In genomic region chr19:7902796-7903243, GRCh38 we compare ENCODE assay signal across 8 cellular contexts. TPM values are rescaled to one million over a fixed set of nuclear protein-coding genes. Genes with fewer than 3 reads are reported as not detected.
A peak's percentile ranks its signal among the peaks of the same experiment; 100 is the strongest.
DNase-seq lines count a peak whose midpoint lies in the region; ATAC-seq and TF ChIP-seq lines count a peak whose summit lies in the region.

No MANE protein-coding gene starts in this region.

- peaks cover 9% of the 10 kb centered on the region for H3K27me3 Mint-ChIP-seq in CD4-positive, CD25-positive, alpha-beta regulatory T cell

- no peaks in the 10 kb centered on the region for H3K27me3 ChIP-seq in CD4-positive, CD25-positive, alpha-beta regulatory T cell (ENCODE audit: control insufficient read depth, insufficient read depth, low read length)
- H3K27me3 ChIP-seq in HUES64 (ENCODE audit: insufficient read depth, low read length) (no peaks in the 10 kb centered on the region), breast epithelium (no peaks in the 10 kb centered on the region), muscle layer of duodenum (ENCODE audit: low read depth, low read length) (no peaks in the 10 kb centered on the region)

- peaks cover 0 to 9% (median 0%) of the 10 kb centered on the region in 7 donors for H3K9me3 Mint-ChIP-seq in CD4-positive, CD25-positive, alpha-beta regulatory T cell

- H3K4me1 Mint-ChIP-seq in CD4-positive, CD25-positive, alpha-beta regulatory T cell = peaks cover 5 to 44% (median 18%) of the 10 kb centered on the region in 4 donors

- no peaks in the 10 kb centered on the region for H3K36me3 ChIP-seq in CD4-positive, CD25-positive, alpha-beta regulatory T cell (ENCODE audit: control insufficient read depth, insufficient read depth, low read length)
- H3K36me3 ChIP-seq in HUES64 (ENCODE audit: insufficient read depth, low read length) = peaks cover 6% of the 10 kb centered on the region; the same call in 1 of the 2 replicates
- H3K36me3 ChIP-seq in breast epithelium = no peaks in the 10 kb centered on the region
- H3K36me3 ChIP-seq in muscle layer of duodenum (ENCODE audit: control insufficient read depth in 1 of 2, insufficient read depth in 2 of 2, low read length in 2 of 2) = peaks cover 0 to 6% of the 10 kb centered on the region in 2 donors

- H3K9ac ChIP-seq in HUES64 (ENCODE audit: low read depth, low read length) = peak overlapping the region; percentile 88

- H3K4me1 ChIP-seq in CD4-positive, CD25-positive, alpha-beta regulatory T cell (ENCODE audit: control insufficient read depth, insufficient read depth, low read length, poor library complexity, severe bottlenecking) = peaks cover 38% of the 10 kb centered on the region
- H3K4me1 ChIP-seq in HUES64 (ENCODE audit: insufficient read depth, low read length) = peaks cover 4% of the 10 kb centered on the region; the same call in 1 of the 2 replicates
- peaks cover 14 to 18% of the 10 kb centered on the region in 2 donors for H3K4me1 ChIP-seq in breast epithelium
- H3K4me1 ChIP-seq in muscle layer of duodenum (ENCODE audit: control insufficient read depth in 1 of 2, insufficient read depth in 2 of 2, low read length in 2 of 2) = peaks cover 8 to 38% of the 10 kb centered on the region in 2 donors

- TF ChIP-seq POLR2A in breast epithelium (IDR thresholded peaks at IDR 0.05) = no peak

- TF ChIP-seq CTCF in breast epithelium (IDR thresholded peaks at IDR 0.05) = no peak

- H3K9me3 ChIP-seq in CD4-positive, CD25-positive, alpha-beta regulatory T cell (ENCODE audit: control insufficient read depth in 2 of 2, low read length in 2 of 2) = no peaks in the 10 kb centered on the region
- H3K9me3 ChIP-seq in HUES64 (ENCODE audit: insufficient read depth, low read depth, low read length) (no peaks in the 10 kb centered on the region), breast epithelium (no peaks in the 10 kb centered on the region), muscle layer of duodenum (ENCODE audit: control insufficient read depth in 1 of 2, low read length in 2 of 2) (no peaks in the 10 kb centered on the region)

- H3K27ac Mint-ChIP-seq in CD4-positive, CD25-positive, alpha-beta regulatory T cell = peak overlapping the region; percentile 74 to 94 (median 88)

- peak overlapping the region; percentile 90 to 99 (median 94) for H3K4me3 Mint-ChIP-seq in CD4-positive, CD25-positive, alpha-beta regulatory T cell

- peak overlapping the region; percentile 77 for H3K4me3 ChIP-seq in CD4-positive, CD25-positive, alpha-beta regulatory T cell (ENCODE audit: low read depth, low read length)
- peak overlapping the region; percentile 72 for H3K4me3 ChIP-seq in HUES64 (ENCODE audit: low read length)
- peak overlapping the region; percentile 53 to 89 (median 87) for H3K4me3 ChIP-seq in breast epithelium
- peak overlapping the region; percentile 69 to 85 for H3K4me3 ChIP-seq in muscle layer of duodenum (ENCODE audit: low read depth in 1 of 2, low read length in 2 of 2)

- H3K36me3 Mint-ChIP-seq in CD4-positive, CD25-positive, alpha-beta regulatory T cell = peaks cover 6% of the 10 kb centered on the region

- no peak for ATAC-seq in CD4-positive, CD25-positive, alpha-beta regulatory T cell (ENCODE audit: low read depth in 2 of 2)
- ATAC-seq in HG03565 (IDR thresholded peaks at IDR 0.05; ENCODE audit: unreplicated experiment) = no peak

- intact Hi-C loops in breast epithelium (cut with DNase I; ENCODE audit: low total_unique reads) = loop anchor here (1.0 to 5.0 kb wide), 2 partner anchors 36 to 51 kb away; no protein-coding TSS in a partner anchor

- H3K27ac ChIP-seq in CD4-positive, CD25-positive, alpha-beta regulatory T cell (ENCODE audit: insufficient read depth, low read length, poor library complexity, severe bottlenecking) = peak overlapping the region; percentile 85
- H3K27ac ChIP-seq in HUES64 (ENCODE audit: low read depth, low read length) (peak overlapping the region; percentile 88), breast epithelium (peak overlapping the region; percentile 92 to 94), muscle layer of duodenum (ENCODE audit: low read length) (peak overlapping the region; percentile 67)

- 53% methylated on average over 20 of the region's 20 CpGs for WGBS in HUES64

- DNase-seq in CD4-positive, CD25-positive, alpha-beta regulatory T cell = no peak
- DNase-seq in breast epithelium (ENCODE audit: low spot score in 2 of 2) = no peak
- no peak for DNase-seq in effector CD8-positive, alpha-beta T cell (lab: John Stamatoyannopoulos, UW)
- DNase-seq in 8988T = no peak
- DNase-seq in stimulated activated naive CD4-positive, alpha-beta T cell (lab: John Stamatoyannopoulos, UW) = no peak

RNA-seq across cellular contexts. Expression of gene MAP2K7, which starts 0.9 kb away (rescaled TPM):
- 93.4 TPM for total RNA-seq in CD4-positive, CD25-positive, alpha-beta regulatory T cell
- polyA plus RNA-seq in CD4-positive, CD25-positive, alpha-beta regulatory T cell = 1 to 10 TPM; 1.7 to 3.7 (median 2.6) TPM
- 29.0 TPM for polyA plus RNA-seq in HUES64 (2013, experiment 1 of 2)
- 24.5 TPM for polyA plus RNA-seq in HUES64 (2013, experiment 2 of 2)
- 10 to 100 TPM; 13.3 to 17.1 (median 13.8) TPM for total RNA-seq in breast epithelium

RNA-seq across cellular contexts. Expression of gene TGFBR3L, which starts 11.8 kb away (rescaled TPM):
- total RNA-seq in CD4-positive, CD25-positive, alpha-beta regulatory T cell = 1.1 TPM
- polyA plus RNA-seq in CD4-positive, CD25-positive, alpha-beta regulatory T cell = not detected
- polyA plus RNA-seq in HUES64 (2013, experiment 1 of 2) = 0.40 TPM
- polyA plus RNA-seq in HUES64 (2013, experiment 2 of 2) = 1.5 TPM
- 1 to 10 TPM in 1 of 3 donors, not detected in 2; 2.3 TPM for total RNA-seq in breast epithelium

RNA-seq across cellular contexts. Expression of gene LRRC8E, which starts 14.5 kb away (rescaled TPM):
- not detected for total RNA-seq in CD4-positive, CD25-positive, alpha-beta regulatory T cell
- not detected for polyA plus RNA-seq in CD4-positive, CD25-positive, alpha-beta regulatory T cell
- polyA plus RNA-seq in HUES64 (2013, experiment 1 of 2) = 1.3 TPM
- polyA plus RNA-seq in HUES64 (2013, experiment 2 of 2) = 1.4 TPM
- total RNA-seq in breast epithelium = 10 to 100 TPM in 1 of 3 donors, 1 to 10 TPM in 2; 1.4 to 15.1 (median 6.6) TPM

RNA-seq across cellular contexts. Expression of gene SNAPC2, which starts 17.3 kb away (rescaled TPM):
- total RNA-seq in CD4-positive, CD25-positive, alpha-beta regulatory T cell = 12.1 TPM
- 10 to 100 TPM; 14.3 to 22.1 (median 17.2) TPM for polyA plus RNA-seq in CD4-positive, CD25-positive, alpha-beta regulatory T cell
- polyA plus RNA-seq in HUES64 (2013, experiment 1 of 2) = 16.9 TPM
- polyA plus RNA-seq in HUES64 (2013, experiment 2 of 2) = 22.9 TPM
- total RNA-seq in breast epithelium = 10 to 100 TPM; 13.8 to 14.8 (median 13.8) TPM

RNA-seq across cellular contexts. Expression of gene CTXN1, which starts 23.1 kb away (rescaled TPM):
- not detected for total RNA-seq in CD4-positive, CD25-positive, alpha-beta regulatory T cell
- not detected for polyA plus RNA-seq in CD4-positive, CD25-positive, alpha-beta regulatory T cell
- polyA plus RNA-seq in HUES64 (2013, experiment 1 of 2) = 64.0 TPM
- 68.7 TPM for polyA plus RNA-seq in HUES64 (2013, experiment 2 of 2)
- 1 to 10 TPM in 2 of 3 donors, under 1 TPM in 1; 0.32 to 9.5 (median 5.6) TPM for total RNA-seq in breast epithelium
